Comparison of ENCODE assay signal across 15 cellular contexts in the genomic region with DNA sequence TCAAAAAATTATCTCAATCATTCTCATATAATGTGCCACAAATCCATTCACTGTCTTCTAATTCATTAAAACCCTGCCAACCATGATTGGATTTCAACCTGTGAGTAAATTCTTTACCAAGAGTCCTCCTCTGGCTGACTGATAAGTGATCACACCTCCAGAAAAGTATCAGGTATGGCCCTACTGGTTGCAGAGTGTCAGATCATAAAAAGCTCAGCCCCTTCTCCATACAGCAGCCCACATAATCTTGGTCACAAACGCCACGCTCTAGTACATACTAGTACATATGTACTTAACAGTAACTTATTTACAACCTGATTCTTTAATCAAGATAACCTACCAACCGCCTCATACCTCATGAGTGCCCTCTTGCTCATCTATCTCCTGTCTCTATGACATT.
"Had no signal": no experiment of that assay in that cellular context is flagged by ENCODE, and none has a peak within 500 bp of the region (broad histone marks: within the 10 kb centered on the region; RNA-seq: fewer than 3 reads in every experiment).

No MANE protein-coding gene starts in this region.

- H3K4me3 Mint-ChIP-seq: central memory CD8-positive, alpha-beta T cell; nephron had no signal

- H3K4me1 ChIP-seq: colonic mucosa had no signal

- H3K27ac ChIP-seq: brain microvascular endothelial cell, colonic mucosa had no signal

- H3K27me3 Mint-ChIP-seq: central memory CD8-positive, alpha-beta T cell had no signal

- DNase-seq: activated CD4-positive, alpha-beta T cell treated with anti-CD3 and anti-CD28 coated beads, Interleukin-2, amount 50 U/mL, for 1 hour; activated effector memory CD4-positive, alpha-beta T cell treated with anti-CD3 and anti-CD28 coated beads, Interleukin-2, amount 50 U/mL, for 16 hours; brain microvascular endothelial cell; colonic mucosa; head of caudate nucleus; kidney; midbrain; nucleus accumbens; stimulated activated naive CD4-positive, alpha-beta T cell; substantia nigra; T1000 had no signal

- H3K4me3 ChIP-seq: colonic mucosa, tibial nerve, vagina had no signal

- H3K36me3 ChIP-seq: colonic mucosa had no signal

- H3K9me3 ChIP-seq: colonic mucosa, tibial nerve, vagina had no signal

- H3K9me3 Mint-ChIP-seq: central memory CD8-positive, alpha-beta T cell; nephron had no signal

- H3K27me3 ChIP-seq: brain microvascular endothelial cell, colonic mucosa, tibial nerve, vagina had no signal
